Comparison of ENCODE assay signal across 17 cellular contexts in genomic region chr7:41976411-41976810, GRCh38.
DNase-seq lines count a peak whose midpoint lies in the region; ATAC-seq and TF ChIP-seq lines count a peak whose summit lies in the region.
"Had no signal": no experiment of that assay in that cellular context is flagged by ENCODE, and none has a peak within 500 bp of the region (broad histone marks: within the 10 kb centered on the region; RNA-seq: fewer than 3 reads in every experiment).

No MANE protein-coding gene starts in this region.

- no peaks in the 10 kb centered on the region for H3K27me3 Mint-ChIP-seq in MCF 10A (ENCODE audit: insufficient read depth, unreplicated experiment)

- peak overlapping the region; percentile 38 for H3K9ac ChIP-seq in mesenchymal stem cell (ENCODE audit: low read length)

- H2BK12ac ChIP-seq in mesenchymal stem cell (ENCODE audit: low read length in 2 of 2), result no peak overlapping the region

- BruUV-seq in MCF 10A (replicated peaks; lab: Mats Ljungman, UMichigan), result no TSS peak

- H3K4me3 ChIP-seq in breast epithelium (no peak overlapping the region), mesenchymal stem cell (ENCODE audit: insufficient read depth in 1 of 2, low read depth in 1 of 2, low read length in 2 of 2) (no peak overlapping the region), gastrocnemius medialis (no peak overlapping the region), vagina (no peak overlapping the region), right cardiac atrium (ENCODE audit: low read length) (no peak overlapping the region)
- H3K4me3 ChIP-seq: A549 had no signal

- H2AK5ac ChIP-seq in mesenchymal stem cell (ENCODE audit: low read length, severe bottlenecking), result no peak overlapping the region

- no peak overlapping the region for H3K4me3 Mint-ChIP-seq in MCF 10A (ENCODE audit: unreplicated experiment)
- H3K4me3 Mint-ChIP-seq: CD4-positive, alpha-beta T cell; HFFc6 had no signal

- H3K27ac ChIP-seq in breast epithelium (no peak overlapping the region), mesenchymal stem cell (ENCODE audit: low read length, poor library complexity, severe bottlenecking) (no peak overlapping the region), gastrocnemius medialis (peak overlapping the region; percentile 33 to 65 (median 54)), vagina (peak overlapping the region; percentile 45), right cardiac atrium (ENCODE audit: low read length) (no peak overlapping the region)
- H3K27ac ChIP-seq: 22Rv1, A549, C4-2B had no signal

- H3K79me1 ChIP-seq in mesenchymal stem cell (replicated peaks; ENCODE audit: low read length, poor library complexity, severe bottlenecking), result no peaks in the 10 kb centered on the region

- 95% methylated on average over 2 of the region's 2 CpGs for WGBS in mesenchymal stem cell
- 82% methylated on average over 2 of the region's 2 CpGs for WGBS in right cardiac atrium

- ATAC-seq in gastrocnemius medialis (peak; percentile 54 to 56), right cardiac atrium (no peak)

- DNase-seq in MCF 10A (ENCODE audit: unreplicated experiment) (no peak), breast epithelium (ENCODE audit: low spot score in 2 of 2) (no peak), mesenchymal stem cell (no peak), gastrocnemius medialis (no peak), vagina (ENCODE audit: extremely low spot score in 2 of 2) (no peak), NCI-H1092 treated with DMSO at 0.1 percent for 48 hours (lab: John Stamatoyannopoulos, UW) (no peak), right cardiac atrium (no peak)
- no peak for DNase-seq in stimulated activated CD4-positive, alpha-beta T cell treated with anti-CD3 and anti-CD28 coated beads, Interleukin-12 subunit alpha, Interleukin-12 subunit beta, amount 100 ng/mL, for 4 hours
- DNase-seq: CD4-positive, alpha-beta T cell; DMS153; DMS79; GDM1; GOT3 had no signal

- H3K9me3 Mint-ChIP-seq in MCF 10A (ENCODE audit: unreplicated experiment), result no peaks in the 10 kb centered on the region
- H3K9me3 Mint-ChIP-seq: CD4-positive, alpha-beta T cell; HFFc6 had no signal

- H3K36me3 Mint-ChIP-seq in MCF 10A (ENCODE audit: insufficient read depth, unreplicated experiment), result peaks cover 50% of the 10 kb centered on the region

- in situ Hi-C loops in gastrocnemius medialis (cut with MboI; ENCODE audit: low sequenced_read_pairs in 4 of 4), result loop anchor here in 2 of 4 donors (10.0 to 25.0 kb wide), 2 partner anchors 261 to 708 kb away; partner anchors contain the start of gene GLI3 (in 1 of the 2)

- intact Hi-C loops in MCF 10A (cut with micrococcal nuclease), result loop anchor here (2.0 kb wide), 1 partner anchor 262 kb away; no protein-coding TSS in a partner anchor
- intact Hi-C loops in breast epithelium (cut with DNase I; ENCODE audit: low total_unique reads), result loop anchor here (2.0 kb wide), 1 partner anchor 32 kb away; no protein-coding TSS in a partner anchor
- intact Hi-C loops in gastrocnemius medialis (cut with DNase I; ENCODE audit: low total_unique reads), result loop anchor here (2.0 to 10.0 kb wide), 3 partner anchors 34 to 868 kb away; partner anchors contain the start of gene GLI3
- intact Hi-C loops in vagina (cut with DNase I), result loop anchor here (10.0 kb wide), 2 partner anchors 258 to 868 kb away; partner anchors contain the start of gene GLI3
- intact Hi-C loops in right cardiac atrium (cut with DNase I), result loop anchor here in 2 of 4 donors (5.0 to 10.0 kb wide), 2 partner anchors 856 to 858 kb away; no protein-coding TSS in a partner anchor

- H4K91ac ChIP-seq in mesenchymal stem cell (ENCODE audit: low read length), result no peak overlapping the region

- H3K27me3 ChIP-seq in breast epithelium (no peaks in the 10 kb centered on the region), mesenchymal stem cell (ENCODE audit: control insufficient read depth in 1 of 2, insufficient read depth in 1 of 2, low read length in 2 of 2) (no peaks in the 10 kb centered on the region), gastrocnemius medialis (no peaks in the 10 kb centered on the region), vagina (no peaks in the 10 kb centered on the region), right cardiac atrium (ENCODE audit: control insufficient read depth, insufficient read depth) (no peaks in the 10 kb centered on the region)

- H3K4ac ChIP-seq in mesenchymal stem cell (ENCODE audit: low read depth in 1 of 2, low read length in 2 of 2), result no peak overlapping the region

- POLR2A ChIA-PET in MCF 10A (lab: Yijun Ruan, JAX), result interaction anchor here (0.8 to 3.5 kb wide), 12 partner anchors 13 to 714 kb away, joined by 3 to 11 read pairs (median 3); partner anchors contain the start of gene GLI3

- H2BK15ac ChIP-seq in mesenchymal stem cell (ENCODE audit: low read depth, poor library complexity, severe bottlenecking), result no peak overlapping the region

- H2AFZ ChIP-seq in mesenchymal stem cell (ENCODE audit: low read depth, low read length), result no peak overlapping the region

- no peak overlapping the region for H3K4me2 ChIP-seq in mesenchymal stem cell (ENCODE audit: low read length, poor library complexity, severe bottlenecking)
- H3K4me2 ChIP-seq: A549 had no signal

- peaks cover 47% of the 10 kb centered on the region for H3K4me1 Mint-ChIP-seq in MCF 10A (ENCODE audit: insufficient read depth, unreplicated experiment)

- TF ChIP-seq POLR2A in breast epithelium (IDR thresholded peaks at IDR 0.05) (no peak), gastrocnemius medialis (IDR thresholded peaks at IDR 0.05) (no peak), vagina (IDR thresholded peaks at IDR 0.05) (no peak)

- H3K9me3 ChIP-seq in breast epithelium, result no peaks in the 10 kb centered on the region
- no peaks in the 10 kb centered on the region for H3K9me3 ChIP-seq in mesenchymal stem cell (ENCODE audit: control insufficient read depth, low read length)
- no peaks in the 10 kb centered on the region for H3K9me3 ChIP-seq in gastrocnemius medialis
- no peaks in the 10 kb centered on the region for H3K9me3 ChIP-seq in vagina
- no peaks in the 10 kb centered on the region for H3K9me3 ChIP-seq in right cardiac atrium (ENCODE audit: control insufficient read depth, low read length)
- H3K9me3 ChIP-seq: A549 had no signal

- H3K23ac ChIP-seq in mesenchymal stem cell (ENCODE audit: low read length in 2 of 2), result no peak overlapping the region

- no peak overlapping the region for H2BK5ac ChIP-seq in mesenchymal stem cell (ENCODE audit: low read depth, low read length, poor library complexity, severe bottlenecking)

- peak overlapping the region; percentile 14 for H3K27ac Mint-ChIP-seq in MCF 10A (ENCODE audit: low read depth, unreplicated experiment)
- H3K27ac Mint-ChIP-seq: CD4-positive, alpha-beta T cell; HFFc6 had no signal

- H2BK120ac ChIP-seq in mesenchymal stem cell (ENCODE audit: low read depth, low read length), result no peak overlapping the region

- no peak for TF ChIP-seq CTCF in MCF 10A (IDR thresholded peaks at IDR 0.05; ENCODE audit: unreplicated experiment)
- no peak for TF ChIP-seq CTCF in breast epithelium (IDR thresholded peaks at IDR 0.05)
- no peak for TF ChIP-seq CTCF in gastrocnemius medialis (IDR thresholded peaks at IDR 0.05 in 4 of 5, conservative IDR thresholded peaks at IDR 0.05 in 1 of 5)
- TF ChIP-seq CTCF in vagina (IDR thresholded peaks at IDR 0.05), result no peak

- H3K36me3 ChIP-seq in breast epithelium (no peaks in the 10 kb centered on the region), mesenchymal stem cell (ENCODE audit: control insufficient read depth in 1 of 2, insufficient read depth in 2 of 2, low read depth in 1 of 2, low read length in 2 of 2) (peaks cover 15 to 71% of the 10 kb centered on the region in 2 experiments), gastrocnemius medialis (no peaks in the 10 kb centered on the region), vagina (peaks cover 0 to 18% of the 10 kb centered on the region in 2 donors)

- H4K8ac ChIP-seq in mesenchymal stem cell (ENCODE audit: low read length), result no peak overlapping the region

- CTCF ChIA-PET in MCF 10A (lab: Yijun Ruan, JAX), result interaction anchor here (0.5 to 9.6 kb wide), 42 partner anchors 9 to 901 kb away, joined by 3 to 137 read pairs (median 4); no protein-coding TSS in a partner anchor

- peaks cover 0 to 4% of the 10 kb centered on the region in 2 donors for H3K4me1 ChIP-seq in breast epithelium
- H3K4me1 ChIP-seq in mesenchymal stem cell (ENCODE audit: control insufficient read depth, insufficient read depth, low read depth, low read length), result peaks cover 1% of the 10 kb centered on the region
- H3K4me1 ChIP-seq in gastrocnemius medialis, result peaks cover 22 to 40% of the 10 kb centered on the region in 2 donors
- peaks cover 59% of the 10 kb centered on the region for H3K4me1 ChIP-seq in vagina
- H3K4me1 ChIP-seq in right cardiac atrium (ENCODE audit: control insufficient read depth, insufficient read depth, low read length), result no peaks in the 10 kb centered on the region
- H3K4me1 ChIP-seq: A549 had no signal

- no peak overlapping the region for H3K18ac ChIP-seq in mesenchymal stem cell (ENCODE audit: low read depth in 1 of 2, low read length in 2 of 2)

- H3K14ac ChIP-seq in mesenchymal stem cell (ENCODE audit: low read length in 2 of 2), result no peak overlapping the region

Comparison
In these comparisons a context has a peak if more than half of its experiments do, and no peak if none do; other contexts are left out.
1. H3K27ac ChIP-seq: peak in gastrocnemius medialis (4 of 4) and vagina (single experiment); none in breast epithelium (0 of 2), mesenchymal stem cell (single experiment) and right cardiac atrium (single experiment).
2. ATAC-seq: peak in gastrocnemius medialis (2 of 2); none in right cardiac atrium (0 of 2).